Comparison of ENCODE assay signal across 1 cellular context in genomic region chr7:44587843-44588711, GRCh38.
TF ChIP-seq lines count a peak whose summit lies in the region.

No MANE protein-coding gene starts in this region.

TF ChIP-seq in endothelial cell of umbilical vein, 7 proteins besides CTCF, POLR2A, EP300 and RAD21 (continued from another document):
- no peak for TF ChIP-seq FOS (IDR thresholded peaks at IDR 0.05; ENCODE audit: borderline replicate concordance, insufficient read depth, low read length)
- no peak for TF ChIP-seq GATA2 (IDR thresholded peaks at IDR 0.05; ENCODE audit: insufficient read depth, insufficient read length, low read depth, low read length)
- no peak for TF ChIP-seq POLR2AphosphoS5 (IDR thresholded peaks at IDR 0.05; ENCODE audit: insufficient read depth, low read depth, low read length)
- TF ChIP-seq MYC (IDR thresholded peaks at IDR 0.05; ENCODE audit: low read depth, low read length): no peak
- no peak for TF ChIP-seq MAX (IDR thresholded peaks at IDR 0.05; ENCODE audit: insufficient read depth, insufficient read length)
- TF ChIP-seq JUN (IDR thresholded peaks at IDR 0.05; ENCODE audit: borderline replicate concordance, insufficient read depth, insufficient read length, low read depth): no peak
